17 cellular contexts compared by ENCODE assay signal in the genomic region with DNA sequence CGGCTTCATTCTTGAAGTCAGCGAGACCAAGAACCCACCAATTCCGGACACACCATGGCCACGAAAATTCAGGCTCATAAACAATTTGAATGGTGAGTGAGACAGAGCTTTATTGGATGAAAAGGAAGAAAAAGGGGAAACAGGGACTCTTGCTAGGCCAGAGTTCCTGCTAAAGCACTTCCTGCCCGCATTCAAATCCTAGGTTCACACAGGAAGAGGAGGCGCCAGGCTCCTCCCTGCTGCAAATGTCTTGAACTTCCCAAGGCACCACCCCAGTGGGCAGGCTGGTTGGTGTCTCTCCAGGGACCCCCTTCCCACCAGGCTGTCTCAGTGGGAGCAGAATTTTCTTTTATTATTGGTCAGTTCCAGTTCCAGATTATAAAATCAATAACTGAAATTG.
"Had no signal": no experiment of that assay in that cellular context is flagged by ENCODE, and none has a peak within 500 bp of the region (broad histone marks: within the 10 kb centered on the region; RNA-seq: fewer than 3 reads in every experiment).

No MANE protein-coding gene starts in this region.

- H3K4me1 ChIP-seq: heart left ventricle, spleen, upper lobe of right lung had no signal

- H3K27me3 ChIP-seq: dorsolateral prefrontal cortex, heart left ventricle, spleen, tibial nerve, upper lobe of right lung had no signal

- H3K4me1 Mint-ChIP-seq: naive thymus-derived CD4-positive, alpha-beta T cell; nephron progenitor cell; stimulated activated memory B cell treated with anti-CD40 and anti-IgM and Interleukin-4, amounts not matched to agents 10 μg/mL and 1 μg/mL and 100 μg/mL, for 72 hours had no signal

- H3K9me3 Mint-ChIP-seq: stimulated activated memory B cell treated with anti-CD40 and anti-IgM and Interleukin-4, amounts not matched to agents 10 μg/mL and 1 μg/mL and 100 μg/mL, for 72 hours had no signal

- H3K27ac Mint-ChIP-seq: naive thymus-derived CD4-positive, alpha-beta T cell; stimulated activated memory B cell treated with anti-CD40 and anti-IgM and Interleukin-4, amounts not matched to agents 10 μg/mL and 1 μg/mL and 100 μg/mL, for 72 hours; stimulated activated naive CD8-positive, alpha-beta T cell treated with anti-CD3 and anti-CD28 coated beads, Interleukin-15, Interleukin-2, amounts not matched to agents 100 ng/mL and 50 ng/mL, for 24 hours had no signal

- H3K4me3 Mint-ChIP-seq: naive thymus-derived CD4-positive, alpha-beta T cell; nephron progenitor cell; stimulated activated memory B cell treated with anti-CD40 and anti-IgM and Interleukin-4, amounts not matched to agents 10 μg/mL and 1 μg/mL and 100 μg/mL, for 72 hours; stimulated activated naive CD8-positive, alpha-beta T cell treated with anti-CD3 and anti-CD28 coated beads, Interleukin-15, Interleukin-2, amounts not matched to agents 100 ng/mL and 50 ng/mL, for 24 hours had no signal

- H3K27me3 Mint-ChIP-seq: naive thymus-derived CD4-positive, alpha-beta T cell; stimulated activated memory B cell treated with anti-CD40 and anti-IgM and Interleukin-4, amounts not matched to agents 10 μg/mL and 1 μg/mL and 100 μg/mL, for 72 hours; stimulated activated naive CD8-positive, alpha-beta T cell treated with anti-CD3 and anti-CD28 coated beads, Interleukin-15, Interleukin-2, amounts not matched to agents 100 ng/mL and 50 ng/mL, for 24 hours had no signal

- H3K9me3 ChIP-seq: heart left ventricle, tibial nerve, upper lobe of right lung had no signal

- H3K36me3 Mint-ChIP-seq: naive thymus-derived CD4-positive, alpha-beta T cell; stimulated activated memory B cell treated with anti-CD40 and anti-IgM and Interleukin-4, amounts not matched to agents 10 μg/mL and 1 μg/mL and 100 μg/mL, for 72 hours had no signal

- DNase-seq: cortex of kidney; dorsolateral prefrontal cortex; effector CD8-positive, alpha-beta T cell; heart left ventricle; hippocampal formation; kidney glomerular epithelial cell; mammary epithelial cell; naive thymus-derived CD4-positive, alpha-beta T cell; nephron progenitor cell; spleen; stimulated activated CD4-positive, alpha-beta T cell treated with anti-CD3 and anti-CD28 coated beads, Interleukin-15, amount 100 ng/mL, for 24 hours; stimulated activated CD4-positive, alpha-beta T cell treated with anti-CD3 and anti-CD28 coated beads, Interleukin-1b, Interleukin-23, amount 100 ng/mL, for 48 hours; stimulated activated CD4-positive, alpha-beta T cell treated with anti-CD3 and anti-CD28 coated beads, Interleukin-4, amount 100 ng/mL, for 24 hours; upper lobe of right lung had no signal

- H3K4me3 ChIP-seq: dorsolateral prefrontal cortex, heart left ventricle, spleen, tibial nerve, upper lobe of right lung had no signal

- H3K27ac ChIP-seq: dorsolateral prefrontal cortex, heart left ventricle, spleen, tibial nerve, upper lobe of right lung had no signal

- H3K36me3 ChIP-seq: heart left ventricle, spleen, tibial nerve, upper lobe of right lung had no signal
